ENCODE assay signal across 8 cellular contexts in genomic region chr5:172931001-172931536, GRCh38. TPM values are rescaled to one million over a fixed set of nuclear protein-coding genes. Genes with fewer than 3 reads are reported as not detected.
A peak's percentile ranks its signal among the peaks of the same experiment; 100 is the strongest.
DNase-seq lines count a peak whose midpoint lies in the region; ATAC-seq and TF ChIP-seq lines count a peak whose summit lies in the region.

No MANE protein-coding gene starts in this region.

- no peaks in the 10 kb centered on the region for H3K4me1 Mint-ChIP-seq in WTC11
- H3K4me1 Mint-ChIP-seq in CD4-positive, alpha-beta T cell (ENCODE audit: low read depth): peaks cover 7% of the 10 kb centered on the region

- H3K9me3 ChIP-seq in right atrium auricular region (no peaks in the 10 kb centered on the region), stomach smooth muscle (ENCODE audit: control insufficient read depth in 2 of 2, low read length in 2 of 2) (no peaks in the 10 kb centered on the region)
- no peaks in the 10 kb centered on the region for H3K9me3 ChIP-seq in CD4-positive, alpha-beta T cell (ENCODE audit: control insufficient read depth, low read length)

- DNase-seq in WTC11 (ENCODE audit: low spot score): no peak
- peak; percentile 91 for DNase-seq in right atrium auricular region (ENCODE audit: low spot score)
- DNase-seq in DMS53 treated with DMSO at 0.1 percent for 48 hours (lab: John Stamatoyannopoulos, UW; ENCODE audit: unreplicated experiment): no peak
- no peak for DNase-seq in CD4-positive, alpha-beta T cell
- no peak for DNase-seq in NCI-H82 (lab: John Stamatoyannopoulos, UW)

- H3K27ac Mint-ChIP-seq in WTC11: peak overlapping the region; percentile 63; the same call in 1 of the 2 replicates
- no peak overlapping the region for H3K27ac Mint-ChIP-seq in CD4-positive, alpha-beta T cell

- ATAC-seq in GM18868 (IDR thresholded peaks at IDR 0.05; ENCODE audit: unreplicated experiment) (peak; percentile 61), WTC11 (no peak), HG03378 (IDR thresholded peaks at IDR 0.05; ENCODE audit: unreplicated experiment) (no peak)
- no peak for ATAC-seq in CD4-positive, alpha-beta T cell (ENCODE audit: poor library complexity)

- no peak for TF ChIP-seq CTCF in WTC11 (IDR thresholded peaks at IDR 0.05)
- no peak for TF ChIP-seq CTCF in right atrium auricular region (IDR thresholded peaks at IDR 0.05)
- TF ChIP-seq CTCF in CD4-positive, alpha-beta T cell (IDR thresholded peaks at IDR 0.05): no peak

- H3K27me3 ChIP-seq in right atrium auricular region (no peaks in the 10 kb centered on the region), stomach smooth muscle (ENCODE audit: control insufficient read depth in 1 of 2, insufficient read depth in 2 of 2, low read length in 2 of 2) (no peaks in the 10 kb centered on the region)
- no peaks in the 10 kb centered on the region for H3K27me3 ChIP-seq in CD4-positive, alpha-beta T cell (ENCODE audit: control insufficient read depth, insufficient read depth, low read length)

- no peak overlapping the region for H3K4me3 ChIP-seq in right atrium auricular region
- no peak overlapping the region for H3K4me3 ChIP-seq in stomach smooth muscle (ENCODE audit: low read length in 2 of 2)

- peak overlapping the region in 1 of 2 donors; percentile 11 for H3K9ac ChIP-seq in stomach smooth muscle (ENCODE audit: low read length in 2 of 2)

- intact Hi-C loops in CD4-positive, alpha-beta T cell (cut with DNase I, micrococcal nuclease): loop anchor here in 1 of 2 experiments (5.0 kb wide), 3 partner anchors 84 to 454 kb away; no protein-coding TSS in a partner anchor

- peaks cover 18% of the 10 kb centered on the region for H3K36me3 ChIP-seq in right atrium auricular region
- peaks cover 16 to 39% of the 10 kb centered on the region in 2 donors for H3K36me3 ChIP-seq in stomach smooth muscle (ENCODE audit: control insufficient read depth in 2 of 2, insufficient read depth in 2 of 2, low read length in 2 of 2)

- POLR2A ChIA-PET in WTC11 (lab: Charles Lee): no interaction called here
- POLR2A ChIA-PET in CD4-positive, alpha-beta T cell (lab: Charles Lee): interaction anchor here (1.0 to 4.4 kb wide), 2 partner anchors 154 to 160 kb away, joined by 3 to 27 read pairs; partner anchors contain the start of gene DUSP1

- no peaks in the 10 kb centered on the region for H3K9me3 Mint-ChIP-seq in WTC11
- H3K9me3 Mint-ChIP-seq in CD4-positive, alpha-beta T cell: no peaks in the 10 kb centered on the region

- no peak overlapping the region for H3K4me3 Mint-ChIP-seq in WTC11
- no peak overlapping the region for H3K4me3 Mint-ChIP-seq in CD4-positive, alpha-beta T cell

- H3K4me1 ChIP-seq in right atrium auricular region (peaks cover 0 to 27% of the 10 kb centered on the region in 2 donors), stomach smooth muscle (ENCODE audit: control insufficient read depth, insufficient read depth, low read length) (peaks cover 13% of the 10 kb centered on the region)

- H3K27me3 Mint-ChIP-seq in WTC11 (ENCODE audit: low read depth): no peaks in the 10 kb centered on the region
- no peaks in the 10 kb centered on the region for H3K27me3 Mint-ChIP-seq in CD4-positive, alpha-beta T cell

- H3K27ac ChIP-seq in right atrium auricular region: peak overlapping the region; percentile 70 to 78
- H3K27ac ChIP-seq in stomach smooth muscle (ENCODE audit: low read length): peak overlapping the region; percentile 49
- no peak overlapping the region for H3K27ac ChIP-seq in CD4-positive, alpha-beta T cell (ENCODE audit: low read depth, low read length)

- H3K36me3 Mint-ChIP-seq in WTC11: peaks cover 27% of the 10 kb centered on the region
- H3K36me3 Mint-ChIP-seq in CD4-positive, alpha-beta T cell (ENCODE audit: low read depth): peaks cover 46% of the 10 kb centered on the region

- CTCF ChIA-PET in WTC11 (lab: Charles Lee): interaction anchor here (1.0 to 4.3 kb wide), 10 partner anchors 8 to 230 kb away, joined by 3 to 37 read pairs (median 7); partner anchors contain the start of genes DUSP1 and RPL26L1
- CTCF ChIA-PET in CD4-positive, alpha-beta T cell (lab: Charles Lee): interaction anchor here (1.9 to 6.1 kb wide), 4 partner anchors 159 to 224 kb away, joined by 5 to 99 read pairs (median 18); no protein-coding TSS in a partner anchor

TF ChIP-seq in WTC11, 78 proteins besides CTCF, POLR2A, EP300 and RAD21:
- TF ChIP-seq HMGXB4 (CRISPR knock-in tag; IDR thresholded peaks at IDR 0.05): no peak
- no peak for TF ChIP-seq ZNF232 (CRISPR knock-in tag; IDR thresholded peaks at IDR 0.05)
- no peak for TF ChIP-seq ZNF263 (CRISPR knock-in tag; IDR thresholded peaks at IDR 0.05; ENCODE audit: low read depth)
- TF ChIP-seq OVOL2 (CRISPR knock-in tag; IDR thresholded peaks at IDR 0.05; ENCODE audit: borderline replicate concordance): no peak
- TF ChIP-seq ZMAT4 (CRISPR knock-in tag; IDR thresholded peaks at IDR 0.05): no peak
- no peak for TF ChIP-seq SMAD4 (CRISPR knock-in tag; IDR thresholded peaks at IDR 0.05)
- no peak for TF ChIP-seq TP53 (CRISPR knock-in tag; IDR thresholded peaks at IDR 0.05)
- TF ChIP-seq ZSCAN18 (CRISPR knock-in tag; IDR thresholded peaks at IDR 0.05): no peak
- no peak for TF ChIP-seq TEAD1 (CRISPR knock-in tag; IDR thresholded peaks at IDR 0.05)
- no peak for TF ChIP-seq ZNF121 (CRISPR knock-in tag; IDR thresholded peaks at IDR 0.05)
- TF ChIP-seq ATF6 (CRISPR knock-in tag; IDR thresholded peaks at IDR 0.05): no peak
- TF ChIP-seq ZBTB43 (CRISPR knock-in tag; IDR thresholded peaks at IDR 0.05): no peak

RNA-seq across cellular contexts. Expression of gene RPL26L1, which starts 28.2 kb away (rescaled TPM):
- total RNA-seq in WTC11 (2021): 46.2 to 52.2 TPM (median 51.9 TPM) in 3 replicates
- total RNA-seq in right atrium auricular region: 10 to 100 TPM; 21.1 to 30.1 TPM
- total RNA-seq in CD4-positive, alpha-beta T cell: 10 to 100 TPM; 10.0 to 10.5 TPM

RNA-seq across cellular contexts. Expression of gene ATP6V0E1, which starts 52.5 kb away (rescaled TPM):
- 72.7 to 80.9 TPM (median 77.1 TPM) in 3 replicates for total RNA-seq in WTC11 (2021)
- 100 to 1,000 TPM; 156 to 193 TPM for total RNA-seq in right atrium auricular region
- 10 to 100 TPM; 31.1 to 31.9 TPM for total RNA-seq in CD4-positive, alpha-beta T cell
